Comparison of ENCODE assay signal across 1 cellular context in the genomic region with DNA sequence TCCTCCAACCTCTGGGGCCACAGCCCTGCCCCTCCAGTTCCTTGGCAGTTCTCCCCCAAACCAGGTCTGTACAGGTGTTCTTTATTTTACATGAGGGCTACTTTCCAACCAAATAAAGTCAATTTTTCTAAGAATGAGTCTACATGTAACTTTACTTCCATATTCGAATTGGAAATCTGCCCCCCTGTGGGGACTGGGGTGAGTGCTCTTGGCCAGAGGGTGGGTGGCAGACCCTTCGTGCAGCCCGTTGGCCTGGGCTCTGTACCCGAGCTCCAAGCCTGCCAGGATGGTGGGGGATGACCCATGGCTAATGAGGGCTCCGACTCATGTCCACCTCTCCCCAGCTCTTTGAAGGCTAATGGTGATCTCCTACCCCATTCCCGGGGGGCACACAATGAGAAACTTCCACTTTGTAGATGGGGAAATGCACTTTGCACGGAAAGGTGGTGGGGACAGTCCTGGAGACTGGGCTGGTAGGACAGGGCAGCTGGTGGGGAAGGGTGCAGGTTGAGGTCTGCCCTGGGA.
TF ChIP-seq lines count a peak whose summit lies in the region.

No MANE protein-coding gene starts in this region.

TF ChIP-seq in GM23338, 12 proteins besides CTCF, POLR2A, EP300 and RAD21:
- TF ChIP-seq, protein P1, sequence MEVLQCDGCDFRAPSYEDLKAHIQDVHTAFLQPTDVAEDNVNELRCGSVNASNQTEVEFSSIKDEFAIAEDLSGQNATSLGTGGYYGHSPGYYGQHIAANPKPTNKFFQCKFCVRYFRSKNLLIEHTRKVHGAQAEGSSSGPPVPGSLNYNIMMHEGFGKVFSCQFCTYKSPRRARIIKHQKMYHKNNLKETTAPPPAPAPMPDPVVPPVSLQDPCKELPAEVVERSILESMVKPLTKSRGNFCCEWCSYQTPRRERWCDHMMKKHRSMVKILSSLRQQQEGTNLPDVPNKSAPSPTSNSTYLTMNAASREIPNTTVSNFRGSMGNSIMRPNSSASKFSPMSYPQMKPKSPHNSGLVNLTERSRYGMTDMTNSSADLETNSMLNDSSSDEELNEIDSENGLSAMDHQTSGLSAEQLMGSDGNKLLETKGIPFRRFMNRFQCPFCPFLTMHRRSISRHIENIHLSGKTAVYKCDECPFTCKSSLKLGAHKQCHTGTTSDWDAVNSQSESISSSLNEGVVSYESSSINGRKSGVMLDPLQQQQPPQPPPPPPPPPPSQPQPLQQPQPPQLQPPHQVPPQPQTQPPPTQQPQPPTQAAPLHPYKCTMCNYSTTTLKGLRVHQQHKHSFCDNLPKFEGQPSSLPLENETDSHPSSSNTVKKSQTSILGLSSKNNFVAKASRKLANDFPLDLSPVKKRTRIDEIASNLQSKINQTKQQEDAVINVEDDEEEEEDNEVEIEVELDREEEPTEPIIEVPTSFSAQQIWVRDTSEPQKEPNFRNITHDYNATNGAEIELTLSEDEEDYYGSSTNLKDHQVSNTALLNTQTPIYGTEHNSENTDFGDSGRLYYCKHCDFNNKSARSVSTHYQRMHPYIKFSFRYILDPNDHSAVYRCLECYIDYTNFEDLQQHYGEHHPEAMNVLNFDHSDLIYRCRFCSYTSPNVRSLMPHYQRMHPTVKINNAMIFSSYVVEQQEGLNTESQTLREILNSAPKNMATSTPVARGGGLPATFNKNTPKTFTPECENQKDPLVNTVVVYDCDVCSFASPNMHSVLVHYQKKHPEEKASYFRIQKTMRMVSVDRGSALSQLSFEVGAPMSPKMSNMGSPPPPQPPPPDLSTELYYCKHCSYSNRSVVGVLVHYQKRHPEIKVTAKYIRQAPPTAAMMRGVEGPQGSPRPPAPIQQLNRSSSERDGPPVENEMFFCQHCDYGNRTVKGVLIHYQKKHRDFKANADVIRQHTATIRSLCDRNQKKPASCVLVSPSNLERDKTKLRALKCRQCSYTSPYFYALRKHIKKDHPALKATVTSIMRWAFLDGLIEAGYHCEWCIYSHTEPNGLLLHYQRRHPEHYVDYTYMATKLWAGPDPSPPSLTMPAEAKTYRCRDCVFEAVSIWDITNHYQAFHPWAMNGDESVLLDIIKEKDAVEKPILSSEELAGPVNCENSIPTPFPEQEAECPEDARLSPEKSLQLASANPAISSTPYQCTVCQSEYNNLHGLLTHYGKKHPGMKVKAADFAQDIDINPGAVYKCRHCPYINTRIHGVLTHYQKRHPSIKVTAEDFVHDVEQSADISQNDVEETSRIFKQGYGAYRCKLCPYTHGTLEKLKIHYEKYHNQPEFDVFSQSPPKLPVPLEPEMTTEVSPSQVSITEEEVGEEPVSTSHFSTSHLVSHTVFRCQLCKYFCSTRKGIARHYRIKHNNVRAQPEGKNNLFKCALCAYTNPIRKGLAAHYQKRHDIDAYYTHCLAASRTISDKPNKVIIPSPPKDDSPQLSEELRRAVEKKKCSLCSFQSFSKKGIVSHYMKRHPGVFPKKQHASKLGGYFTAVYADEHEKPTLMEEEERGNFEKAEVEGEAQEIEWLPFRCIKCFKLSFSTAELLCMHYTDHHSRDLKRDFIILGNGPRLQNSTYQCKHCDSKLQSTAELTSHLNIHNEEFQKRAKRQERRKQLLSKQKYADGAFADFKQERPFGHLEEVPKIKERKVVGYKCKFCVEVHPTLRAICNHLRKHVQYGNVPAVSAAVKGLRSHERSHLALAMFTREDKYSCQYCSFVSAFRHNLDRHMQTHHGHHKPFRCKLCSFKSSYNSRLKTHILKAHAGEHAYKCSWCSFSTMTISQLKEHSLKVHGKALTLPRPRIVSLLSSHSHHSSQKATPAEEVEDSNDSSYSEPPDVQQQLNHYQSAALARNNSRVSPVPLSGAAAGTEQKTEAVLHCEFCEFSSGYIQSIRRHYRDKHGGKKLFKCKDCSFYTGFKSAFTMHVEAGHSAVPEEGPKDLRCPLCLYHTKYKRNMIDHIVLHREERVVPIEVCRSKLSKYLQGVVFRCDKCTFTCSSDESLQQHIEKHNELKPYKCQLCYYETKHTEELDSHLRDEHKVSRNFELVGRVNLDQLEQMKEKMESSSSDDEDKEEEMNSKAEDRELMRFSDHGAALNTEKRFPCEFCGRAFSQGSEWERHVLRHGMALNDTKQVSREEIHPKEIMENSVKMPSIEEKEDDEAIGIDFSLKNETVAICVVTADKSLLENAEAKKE (CRISPR knock-in tag; IDR thresholded peaks at IDR 0.05): no peak
- TF ChIP-seq CREB1 (CRISPR knock-in tag; IDR thresholded peaks at IDR 0.05; ENCODE audit: low read depth) (no peak), ZNF331 (CRISPR knock-in tag; IDR thresholded peaks at IDR 0.05; ENCODE audit: low read depth) (no peak), EZH2phosphoT487 (IDR thresholded peaks at IDR 0.05; ENCODE audit: unreplicated experiment) (no peak), NANOG (IDR thresholded peaks at IDR 0.05; ENCODE audit: borderline replicate concordance) (no peak), ZNF114 (CRISPR knock-in tag; IDR thresholded peaks at IDR 0.05) (no peak), JUNB (IDR thresholded peaks at IDR 0.05; ENCODE audit: unreplicated experiment) (no peak), STAT1 (IDR thresholded peaks at IDR 0.05; ENCODE audit: unreplicated experiment) (no peak), EZH2 (IDR thresholded peaks at IDR 0.05; ENCODE audit: low read depth, unreplicated experiment) (no peak), REST (IDR thresholded peaks at IDR 0.05; ENCODE audit: unreplicated experiment) (no peak), POLR2AphosphoS5 (IDR thresholded peaks at IDR 0.05; ENCODE audit: low read depth) (no peak)
- TF ChIP-seq, protein P2, sequence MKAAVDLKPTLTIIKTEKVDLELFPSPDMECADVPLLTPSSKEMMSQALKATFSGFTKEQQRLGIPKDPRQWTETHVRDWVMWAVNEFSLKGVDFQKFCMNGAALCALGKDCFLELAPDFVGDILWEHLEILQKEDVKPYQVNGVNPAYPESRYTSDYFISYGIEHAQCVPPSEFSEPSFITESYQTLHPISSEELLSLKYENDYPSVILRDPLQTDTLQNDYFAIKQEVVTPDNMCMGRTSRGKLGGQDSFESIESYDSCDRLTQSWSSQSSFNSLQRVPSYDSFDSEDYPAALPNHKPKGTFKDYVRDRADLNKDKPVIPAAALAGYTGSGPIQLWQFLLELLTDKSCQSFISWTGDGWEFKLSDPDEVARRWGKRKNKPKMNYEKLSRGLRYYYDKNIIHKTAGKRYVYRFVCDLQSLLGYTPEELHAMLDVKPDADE (IDR thresholded peaks at IDR 0.05): no peak
